ENCODE assay signal across 30 cellular contexts in the genomic region with DNA sequence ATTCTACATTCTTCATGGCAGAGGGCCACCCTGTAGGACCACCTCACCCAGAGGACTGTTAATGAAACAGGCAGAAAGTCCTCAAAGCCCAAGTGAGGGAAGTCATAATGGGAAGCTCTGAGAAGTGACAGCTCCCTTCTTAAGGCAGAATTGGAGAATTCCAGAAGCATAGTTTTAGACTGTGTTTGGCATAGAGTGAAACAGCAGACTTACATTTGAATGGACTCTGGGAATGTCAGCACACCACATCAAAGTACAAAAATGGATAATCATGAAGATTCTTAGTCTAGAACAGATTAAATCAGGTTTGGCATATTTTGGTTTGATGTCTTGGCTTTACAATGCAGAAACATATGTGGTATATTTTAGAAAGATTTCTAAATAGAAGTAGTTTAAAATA.
"Had no signal": no experiment of that assay in that cellular context is flagged by ENCODE, and none has a peak within 500 bp of the region (broad histone marks: within the 10 kb centered on the region; RNA-seq: fewer than 3 reads in every experiment).

No MANE protein-coding gene starts in this region.

- H3K9me3 Mint-ChIP-seq: activated naive CD4-positive, alpha-beta T cell treated with anti-CD3 and anti-CD28 coated beads, Interleukin-2, amount 10 ng/mL, durations not matched to agents 7 days and 5 days; naive thymus-derived CD8-positive, alpha-beta T cell; neural crest cell; stimulated activated naive B cell treated with anti-CD40 and anti-IgM and Interleukin-4, amounts not matched to agents 10 μg/mL and 1 μg/mL and 100 μg/mL, for 72 hours; T-helper 1 cell treated with Interleukin-12 subunit alpha and Interleukin-12 subunit beta and Interleukin-4 antibody, amounts not matched to agents 30 μg/mL and 1 μg/mL, for 36 hours had no signal

- H3K4me3 Mint-ChIP-seq: activated naive CD4-positive, alpha-beta T cell treated with anti-CD3 and anti-CD28 coated beads, Interleukin-2, amount 10 ng/mL, durations not matched to agents 7 days and 5 days; neural crest cell; stimulated activated naive B cell treated with anti-CD40 and anti-IgM and Interleukin-4, amounts not matched to agents 10 μg/mL and 1 μg/mL and 100 μg/mL, for 72 hours; T-helper 1 cell treated with Interleukin-12 subunit alpha and Interleukin-12 subunit beta and Interleukin-4 antibody, amounts not matched to agents 30 μg/mL and 1 μg/mL, for 36 hours had no signal

- H3K4me3 ChIP-seq: pancreas, prostate gland, sigmoid colon, thoracic aorta, upper lobe of left lung had no signal

- DNase-seq: activated CD4-positive, alpha-beta T cell treated with anti-CD3 and anti-CD28 coated beads for 4 hours; activated CD4-positive, alpha-beta T cell treated with anti-CD3 and anti-CD28 coated beads, Interleukin-2, amount 50 U/mL, for 4 hours; activated CD8-positive, alpha-beta memory T cell treated with anti-CD3 and anti-CD28 coated beads for 24 hours; activated CD8-positive, alpha-beta memory T cell treated with anti-CD3 and anti-CD28 coated beads, Interleukin-2, amount 50 U/mL, for 4 hours; activated gamma-delta T cell; activated naive CD4-positive, alpha-beta T cell treated with anti-CD3 and anti-CD28 coated beads, Interleukin-2, amount 10 ng/mL, durations not matched to agents 7 days and 5 days; activated T-cell treated with anti-CD3 and anti-CD28 coated beads, Interleukin-2, amount 50 U/mL, for 1 hour; amygdala; cortex of kidney; head of caudate nucleus; midbrain; naive thymus-derived CD8-positive, alpha-beta T cell; nucleus accumbens; pancreas; retina; sigmoid colon; SK-N-SH; stimulated activated CD4-positive, alpha-beta T cell treated with anti-CD3 and anti-CD28 coated beads, Interleukin-15, amount 100 ng/mL, for 24 hours; stimulated activated CD4-positive, alpha-beta T cell treated with anti-CD3 and anti-CD28 coated beads, Interleukin-2, amount 100 ng/mL, for 24 hours; stimulated activated naive B cell treated with anti-CD40 and anti-IgM and Interleukin-4, amounts not matched to agents 10 μg/mL and 1 μg/mL and 100 μg/mL, for 72 hours; SW 1271; T-helper 9 cell; upper lobe of left lung had no signal

- H3K27ac Mint-ChIP-seq: activated naive CD4-positive, alpha-beta T cell treated with anti-CD3 and anti-CD28 coated beads, Interleukin-2, amount 10 ng/mL, durations not matched to agents 7 days and 5 days; stimulated activated naive B cell treated with anti-CD40 and anti-IgM and Interleukin-4, amounts not matched to agents 10 μg/mL and 1 μg/mL and 100 μg/mL, for 72 hours; T-helper 1 cell treated with Interleukin-12 subunit alpha and Interleukin-12 subunit beta and Interleukin-4 antibody, amounts not matched to agents 30 μg/mL and 1 μg/mL, for 36 hours had no signal

- H3K4me1 Mint-ChIP-seq: activated naive CD4-positive, alpha-beta T cell treated with anti-CD3 and anti-CD28 coated beads, Interleukin-2, amount 10 ng/mL, durations not matched to agents 7 days and 5 days; stimulated activated naive B cell treated with anti-CD40 and anti-IgM and Interleukin-4, amounts not matched to agents 10 μg/mL and 1 μg/mL and 100 μg/mL, for 72 hours had no signal

- H3K27ac ChIP-seq: pancreas, prostate gland, sigmoid colon, thoracic aorta, VCaP had no signal

- H3K36me3 Mint-ChIP-seq: activated naive CD4-positive, alpha-beta T cell treated with anti-CD3 and anti-CD28 coated beads, Interleukin-2, amount 10 ng/mL, durations not matched to agents 7 days and 5 days; naive thymus-derived CD8-positive, alpha-beta T cell; stimulated activated naive B cell treated with anti-CD40 and anti-IgM and Interleukin-4, amounts not matched to agents 10 μg/mL and 1 μg/mL and 100 μg/mL, for 72 hours had no signal

- H3K4me1 ChIP-seq: prostate gland had no signal

- H3K27me3 Mint-ChIP-seq: activated naive CD4-positive, alpha-beta T cell treated with anti-CD3 and anti-CD28 coated beads, Interleukin-2, amount 10 ng/mL, durations not matched to agents 7 days and 5 days had no signal

- FAIRE-seq: islet of Langerhans, pancreas, TTC549 had no signal

- H3K9me3 ChIP-seq: pancreas, prostate gland, sigmoid colon, SK-N-SH, thoracic aorta, upper lobe of left lung had no signal

- ATAC-seq: naive thymus-derived CD8-positive, alpha-beta T cell; stimulated activated naive B cell treated with anti-CD40 and anti-IgM and Interleukin-4, amounts not matched to agents 10 μg/mL and 1 μg/mL and 100 μg/mL, for 72 hours had no signal

- H3K27me3 ChIP-seq: pancreas, sigmoid colon, upper lobe of left lung had no signal

- H3K36me3 ChIP-seq: pancreas, prostate gland, sigmoid colon, thoracic aorta, upper lobe of left lung had no signal
